In genomic region chr2:190468814-190469569, GRCh38 we compare ENCODE assay signal across 1 cellular context.
TF ChIP-seq lines count a peak whose summit lies in the region.

No MANE protein-coding gene starts in this region.

TF ChIP-seq in HEK293, 187 proteins besides CTCF, POLR2A, EP300 and RAD21 (continued from another document and continues in another):
- TF ChIP-seq PRDM6 (tag by site-specific recombination; IDR thresholded peaks at IDR 0.05) = peak; percentile 93
- TF ChIP-seq ZNF792 (tag by site-specific recombination; IDR thresholded peaks at IDR 0.05) = no peak
- no peak for TF ChIP-seq PRDM2 (tag by site-specific recombination; IDR thresholded peaks at IDR 0.05; ENCODE audit: borderline replicate concordance)
- TF ChIP-seq KLF7 (tag by site-specific recombination; IDR thresholded peaks at IDR 0.05; ENCODE audit: borderline replicate concordance) = no peak
- TF ChIP-seq IKZF3 (tag by site-specific recombination; IDR thresholded peaks at IDR 0.05) = peak; percentile 97
- no peak for TF ChIP-seq ZNF544 (tag by site-specific recombination; IDR thresholded peaks at IDR 0.05)
- TF ChIP-seq ZNF549 (tag by site-specific recombination; IDR thresholded peaks at IDR 0.05) = peak; percentile 38; the same call in 1 of the 2 replicates
- TF ChIP-seq ZNF121 (tag by site-specific recombination; IDR thresholded peaks at IDR 0.05) = no peak
- no peak for TF ChIP-seq ZBTB17 (tag by site-specific recombination; IDR thresholded peaks at IDR 0.05)
- peak; percentile 80; the same call in 1 of the 2 replicates for TF ChIP-seq MZF1 (tag by site-specific recombination; IDR thresholded peaks at IDR 0.05; ENCODE audit: borderline replicate concordance)
- TF ChIP-seq ZNF707 (tag by site-specific recombination; IDR thresholded peaks at IDR 0.05) = no peak
- no peak for TF ChIP-seq ZNF510 (tag by site-specific recombination; IDR thresholded peaks at IDR 0.05; ENCODE audit: insufficient replicate concordance)
- peak; percentile 31; the same call in 1 of the 2 replicates for TF ChIP-seq TRIM28 (IDR thresholded peaks at IDR 0.05; ENCODE audit: borderline replicate concordance, low read length)
- TF ChIP-seq ZBTB49 (tag by site-specific recombination; IDR thresholded peaks at IDR 0.05; ENCODE audit: low read depth) = no peak
- no peak for TF ChIP-seq ZSCAN4 (tag by site-specific recombination; IDR thresholded peaks at IDR 0.05)
- TF ChIP-seq TCF7L2 (IDR thresholded peaks at IDR 0.05; ENCODE audit: borderline replicate concordance, low read depth, low read length) = no peak
- no peak for TF ChIP-seq KLF10 (tag by site-specific recombination; IDR thresholded peaks at IDR 0.05)
- TF ChIP-seq ZNF488 (tag by site-specific recombination; IDR thresholded peaks at IDR 0.05) = no peak
- TF ChIP-seq GLIS1 (tag by site-specific recombination; IDR thresholded peaks at IDR 0.05) = peak; percentile 31; the same call in 1 of the 2 replicates
- no peak for TF ChIP-seq ZNF513 (tag by site-specific recombination; IDR thresholded peaks at IDR 0.05)
- TF ChIP-seq ZNF184 (tag by site-specific recombination; IDR thresholded peaks at IDR 0.05) = no peak
- TF ChIP-seq ZIC2 (tag by site-specific recombination; IDR thresholded peaks at IDR 0.05) = no peak
- TF ChIP-seq REPIN1 (tag by site-specific recombination; IDR thresholded peaks at IDR 0.05; ENCODE audit: low read depth) = no peak
- TF ChIP-seq ZNF701 (tag by site-specific recombination; IDR thresholded peaks at IDR 0.05) = no peak
- TF ChIP-seq OSR2 (tag by site-specific recombination; IDR thresholded peaks at IDR 0.05) = peak; percentile 28; the same call in 1 of the 2 replicates
- no peak for TF ChIP-seq ZNF10 (tag by site-specific recombination; IDR thresholded peaks at IDR 0.05)
- TF ChIP-seq ZNF324 (tag by site-specific recombination; IDR thresholded peaks at IDR 0.05) = no peak
- 0 out of 2 replicates have a peak, but pooled peaks have one; percentile 26 for TF ChIP-seq BCL11B (tag by site-specific recombination; IDR thresholded peaks at IDR 0.05; ENCODE audit: low read depth)
- TF ChIP-seq ZNF354C (tag by site-specific recombination; IDR thresholded peaks at IDR 0.05; ENCODE audit: borderline replicate concordance, low read depth) = no peak
- no peak for TF ChIP-seq ZBTB21 (tag by site-specific recombination; IDR thresholded peaks at IDR 0.05)
- no peak for TF ChIP-seq KLF8 (tag by site-specific recombination; IDR thresholded peaks at IDR 0.05)
- TF ChIP-seq ZNF366 (tag by site-specific recombination; conservative IDR thresholded peaks at IDR 0.05) = peak; percentile 90
- TF ChIP-seq ZNF658 (tag by site-specific recombination; IDR thresholded peaks at IDR 0.05) = no peak
- TF ChIP-seq ZNF645 (tag by site-specific recombination; IDR thresholded peaks at IDR 0.05) = no peak
- peak; percentile 58; the same call in 1 of the 2 replicates for TF ChIP-seq PRDM1 (tag by site-specific recombination; IDR thresholded peaks at IDR 0.05)
- peak; percentile 73 for TF ChIP-seq PRDM4 (tag by site-specific recombination; IDR thresholded peaks at IDR 0.05)
- no peak for TF ChIP-seq ZBTB10 (tag by site-specific recombination; IDR thresholded peaks at IDR 0.05)
